ENCODE assay signal across 8 cellular contexts in genomic region chr1:50873458-50874187, GRCh38.
A peak's percentile ranks its signal among the peaks of the same experiment; 100 is the strongest.
DNase-seq lines count a peak whose midpoint lies in the region; ATAC-seq and TF ChIP-seq lines count a peak whose summit lies in the region.

No MANE protein-coding gene starts in this region.

- H3K4me3 ChIP-seq in cardiac muscle cell = peak overlapping the region; percentile 18
- no peak overlapping the region for H3K4me3 ChIP-seq in coronary artery

- no peaks in the 10 kb centered on the region for H3K9me3 ChIP-seq in cardiac muscle cell (ENCODE audit: low read depth)

- H3K4me1 ChIP-seq in cardiac muscle cell (ENCODE audit: low read depth) = no peaks in the 10 kb centered on the region

- intact Hi-C loops in Right ventricle myocardium inferior (cut with DNase I) = no loop called here

- H3K36me3 ChIP-seq in cardiac muscle cell = no peaks in the 10 kb centered on the region

- H3K27me3 ChIP-seq in cardiac muscle cell = no peaks in the 10 kb centered on the region

- H3K27ac ChIP-seq in cardiac muscle cell (no peak overlapping the region), coronary artery (no peak overlapping the region)

- TF ChIP-seq CTCF in cardiac muscle cell (IDR thresholded peaks at IDR 0.05; ENCODE audit: low read depth, low read length) (peak; percentile 70), coronary artery (IDR thresholded peaks at IDR 0.05) (peak; percentile 24)

- ATAC-seq in Right ventricle myocardium inferior (no peak), HG02678 (IDR thresholded peaks at IDR 0.05; ENCODE audit: unreplicated experiment) (peak; percentile 95)

- peak; percentile 64 to 74 for DNase-seq in cardiac muscle cell (ENCODE audit: low read depth in 1 of 2, low spot score in 1 of 2)
- no peak for DNase-seq in Right ventricle myocardium inferior (ENCODE audit: missing footprints)
- peak; percentile 96 for DNase-seq in NAMALWA (ENCODE audit: low spot score)
- DNase-seq in activated CD4-positive, CD25-positive, alpha-beta regulatory T cell (lab: John Stamatoyannopoulos, UW) = peak; percentile 25 to 57 (median 30)
- DNase-seq in coronary artery (ENCODE audit: low spot score) = no peak
- peak; percentile 64 for DNase-seq in medulla oblongata (ENCODE audit: extremely low spot score)
- peak; percentile 29 to 52 for DNase-seq in stimulated activated CD8-positive, alpha-beta memory T cell treated with anti-CD3 and anti-CD28 coated beads, Interleukin-7, amount 100 ng/mL, for 4 hours (ENCODE audit: low read depth in 2 of 2)

Comparison
In these comparisons a context has a peak if more than half of its experiments do, and no peak if none do; other contexts are left out.
1. DNase-seq: peak in cardiac muscle cell (2 of 2), NAMALWA (single experiment), activated CD4-positive, CD25-positive, alpha-beta regulatory T cell (4 of 4), medulla oblongata (single experiment) and stimulated activated CD8-positive, alpha-beta memory T cell treated with anti-CD3 and anti-CD28 coated beads, Interleukin-7, amount 100 ng/mL, for 4 hours (2 of 2); none in Right ventricle myocardium inferior (single experiment) and coronary artery (single experiment).